In genomic region chr4:82951196-82951595, GRCh38 we compare ENCODE assay signal across 20 cellular contexts.
"Had no signal": no experiment of that assay in that cellular context is flagged by ENCODE, and none has a peak within 500 bp of the region (broad histone marks: within the 10 kb centered on the region; RNA-seq: fewer than 3 reads in every experiment).

No MANE protein-coding gene starts in this region.

- FAIRE-seq: kidney had no signal

- H3K4me1 ChIP-seq: gastroesophageal sphincter, prostate gland, suprapubic skin, tibial nerve had no signal

- DNase-seq: activated CD4-positive, alpha-beta memory T cell treated with anti-CD3 and anti-CD28 coated beads, Interleukin-2, amount 10 ng/mL, durations not matched to agents 7 days and 5 days; activated CD4-positive, alpha-beta T cell treated with anti-CD3 and anti-CD28 coated beads for 48 hours; activated effector memory CD4-positive, alpha-beta T cell treated with Interleukin-2 at 50 U/mL for 16 hours; activated naive CD4-positive, alpha-beta T cell treated with anti-CD3 and anti-CD28 coated beads for 36 hours; activated naive CD8-positive, alpha-beta T cell treated with anti-CD3 and anti-CD28 coated beads, Interleukin-2, amount 10 ng/mL, durations not matched to agents 7 days and 5 days; activated T-cell treated with anti-CD3 and anti-CD28 coated beads, Interleukin-2, amount 50 U/mL, for 72 hours; amniotic stem cell; dermis blood vessel endothelial cell; effector memory CD4-positive, alpha-beta T cell; head of caudate nucleus; kidney; lower lobe of right lung; naive thymus-derived CD8-positive, alpha-beta T cell; ovary; right cardiac atrium; stimulated activated CD4-positive, alpha-beta T cell treated with anti-CD3 and anti-CD28 coated beads, Interleukin-12 subunit alpha, Interleukin-12 subunit beta, amount 100 ng/mL, for 4 hours had no signal

- H3K36me3 ChIP-seq: lower lobe of right lung, ovary, prostate gland, suprapubic skin had no signal

- H3K9me3 ChIP-seq: gastroesophageal sphincter, lower lobe of right lung, ovary, prostate gland, suprapubic skin, tibial nerve had no signal

- H3K4me3 ChIP-seq: gastroesophageal sphincter, lower lobe of right lung, ovary, prostate gland, suprapubic skin, tibial nerve had no signal

- H3K27me3 ChIP-seq: gastroesophageal sphincter, ovary, suprapubic skin, tibial nerve had no signal

- H3K27ac ChIP-seq: gastroesophageal sphincter, lower lobe of right lung, ovary, prostate gland, suprapubic skin, tibial nerve had no signal
